Comparison of ENCODE assay signal across 21 cellular contexts in genomic region chr6:69825904-69826303, GRCh38. TPM values are rescaled to one million over a fixed set of nuclear protein-coding genes. Genes with fewer than 3 reads are reported as not detected.
DNase-seq lines count a peak whose midpoint lies in the region; ATAC-seq and TF ChIP-seq lines count a peak whose summit lies in the region.
"Had no signal": no experiment of that assay in that cellular context is flagged by ENCODE, and none has a peak within 500 bp of the region (broad histone marks: within the 10 kb centered on the region; RNA-seq: fewer than 3 reads in every experiment).

No MANE protein-coding gene starts in this region.

- H3K36me3 ChIP-seq in Caco-2 (ENCODE audit: control insufficient read depth, insufficient read depth, low read length) (no peaks in the 10 kb centered on the region), OCI-LY1 (ENCODE audit: insufficient read depth, low read length) (no peaks in the 10 kb centered on the region), mesendoderm (ENCODE audit: control insufficient read depth, insufficient read depth, low read length) (no peaks in the 10 kb centered on the region)
- H3K36me3 ChIP-seq: suprapubic skin had no signal

- TF ChIP-seq CTCF in Caco-2 (IDR thresholded peaks at IDR 0.05; ENCODE audit: insufficient read depth in 1 of 2, low read depth in 1 of 2, low read length in 1 of 2, severe bottlenecking in 1 of 2, unreplicated experiment in 1 of 2), result no peak
- no peak for TF ChIP-seq CTCF in OCI-LY1 (IDR thresholded peaks at IDR 0.05; ENCODE audit: low read length)
- no peak for TF ChIP-seq CTCF in epithelial cell of esophagus (IDR thresholded peaks at IDR 0.05; ENCODE audit: insufficient read depth, low read depth, low read length, missing control alignments)

- H3K4ac ChIP-seq in mesendoderm (ENCODE audit: low read depth, low read length), result no peak overlapping the region

- no peaks in the 10 kb centered on the region for H3K27me3 Mint-ChIP-seq in Caco-2 (ENCODE audit: insufficient read depth, unreplicated experiment)

- H2BK15ac ChIP-seq in mesendoderm (replicated peaks; ENCODE audit: low read depth), result no peak overlapping the region

- H3K27ac ChIP-seq in OCI-LY1 (ENCODE audit: low read depth, low read length, poor library complexity, severe bottlenecking) (no peak overlapping the region), mesendoderm (ENCODE audit: low read depth, low read length) (no peak overlapping the region)
- H3K27ac ChIP-seq: suprapubic skin had no signal

- no peaks in the 10 kb centered on the region for H3K79me2 ChIP-seq in OCI-LY1 (ENCODE audit: insufficient read depth, low read length)
- no peaks in the 10 kb centered on the region for H3K79me2 ChIP-seq in mesendoderm (ENCODE audit: control insufficient read depth, insufficient read depth, low read length)

- H2BK120ac ChIP-seq in mesendoderm (ENCODE audit: low read depth, low read length), result no peak overlapping the region

- H3F3A ChIP-seq in OCI-LY1 (ENCODE audit: insufficient read depth, low read length), result no peaks in the 10 kb centered on the region

- H3K56ac ChIP-seq in mesendoderm (ENCODE audit: low read length), result no peak overlapping the region

- no peaks in the 10 kb centered on the region for H3K4me1 Mint-ChIP-seq in Caco-2 (ENCODE audit: low read depth, unreplicated experiment)

- H3K79me1 ChIP-seq in mesendoderm (ENCODE audit: low read length), result no peaks in the 10 kb centered on the region

- no peak overlapping the region for H2BK5ac ChIP-seq in mesendoderm (ENCODE audit: low read length)

- H2AFZ ChIP-seq in OCI-LY1 (ENCODE audit: low read length), result peak overlapping the region; percentile 34; the same call in 1 of the 2 replicates

- H4K5ac ChIP-seq in mesendoderm (ENCODE audit: low read length), result no peak overlapping the region

- H3K18ac ChIP-seq in mesendoderm (ENCODE audit: low read length), result peak overlapping the region; percentile 84

- H3K9me3 Mint-ChIP-seq in Caco-2 (ENCODE audit: unreplicated experiment), result no peaks in the 10 kb centered on the region
- H3K9me3 Mint-ChIP-seq: T-helper 2 cell treated with Interferon-gamma antibody and Interleukin-4, amounts not matched to agents 5 μg/mL and 100 μg/mL, for 36 hours had no signal

- CTCF ChIA-PET in Caco-2 (lab: Charles Lee), result no interaction called here

- no CpG with 5 or more reads among the region's 1 CpG for WGBS in mesendoderm (ENCODE audit: extremely low coverage, insufficient coverage, low lambda C conversion rate)

- no peak overlapping the region for H4K8ac ChIP-seq in mesendoderm (ENCODE audit: low read depth, low read length)

- no peak overlapping the region for H3K4me2 ChIP-seq in OCI-LY1 (ENCODE audit: low read length)
- no peak overlapping the region for H3K4me2 ChIP-seq in mesendoderm (ENCODE audit: low read length)

- H3K4me3 ChIP-seq in Caco-2 (ENCODE audit: low read depth, low read length) (no peak overlapping the region), OCI-LY1 (ENCODE audit: low read depth, low read length, poor library complexity, severe bottlenecking) (no peak overlapping the region), epithelial cell of esophagus (ENCODE audit: low read length) (no peak overlapping the region), mesendoderm (ENCODE audit: low read length) (no peak overlapping the region)
- H3K4me3 ChIP-seq: suprapubic skin had no signal

- H3K9ac ChIP-seq in OCI-LY1 (ENCODE audit: low read length) (no peak overlapping the region), mesendoderm (ENCODE audit: low read length) (no peak overlapping the region)

- POLR2A ChIA-PET in Caco-2 (lab: Charles Lee), result no interaction called here

- H3K4me1 ChIP-seq in Caco-2, result peaks cover 4% of the 10 kb centered on the region; the same call in 1 of the 2 replicates
- H3K4me1 ChIP-seq in OCI-LY1 (ENCODE audit: insufficient read depth, low read length, severe bottlenecking), result no peaks in the 10 kb centered on the region
- no peaks in the 10 kb centered on the region for H3K4me1 ChIP-seq in mesendoderm (ENCODE audit: control insufficient read depth, low read depth, low read length)
- H3K4me1 ChIP-seq: suprapubic skin had no signal

- no TSS peak for BruUV-seq in Caco-2 (replicated peaks; lab: Mats Ljungman, UMichigan)

- H3K23ac ChIP-seq in mesendoderm (ENCODE audit: low read length), result no peak overlapping the region

- intact Hi-C loops in Caco-2 (cut with micrococcal nuclease; ENCODE audit: unreplicated experiment), result loop anchor here (1.0 kb wide), 1 partner anchor 29 kb away; the partner anchor contains the start of gene LMBRD1

- no peak overlapping the region for H3K27ac Mint-ChIP-seq in Caco-2 (ENCODE audit: unreplicated experiment)
- H3K27ac Mint-ChIP-seq: T-helper 2 cell treated with Interferon-gamma antibody and Interleukin-4, amounts not matched to agents 5 μg/mL and 100 μg/mL, for 36 hours had no signal

- no peak overlapping the region for H2AK5ac ChIP-seq in mesendoderm (ENCODE audit: low read length)

- no peaks in the 10 kb centered on the region for H3K9me2 ChIP-seq in OCI-LY1 (ENCODE audit: low read depth, low read length)

- ATAC-seq in HG03139 (IDR thresholded peaks at IDR 0.05; ENCODE audit: unreplicated experiment) (no peak), HG02970 (IDR thresholded peaks at IDR 0.05; ENCODE audit: low FRiP score, unreplicated experiment) (no peak)
- ATAC-seq: esophagus mucosa had no signal

- no peaks in the 10 kb centered on the region for H3K36me3 Mint-ChIP-seq in Caco-2 (ENCODE audit: insufficient read depth, unreplicated experiment)

- peak in 1 of 2 experiments; percentile 33 for DNase-seq in Caco-2
- peak; percentile 18 for DNase-seq in epithelial cell of esophagus (ENCODE audit: low read depth)
- DNase-seq in mesendoderm, result no peak
- DNase-seq in central memory CD4-positive, alpha-beta T cell, result no peak
- no peak for DNase-seq in cerebellum (ENCODE audit: low spot score)
- DNase-seq: activated effector memory CD4-positive, alpha-beta T cell treated with Interleukin-2 at 50 U/mL for 16 hours; amygdala; dermis blood vessel endothelial cell; EL; hippocampal formation; kidney; midbrain; NCI-H1048; NCI-H526 treated with DMSO at 0.1 percent for 48 hours; stimulated activated CD4-positive, alpha-beta T cell treated with anti-CD3 and anti-CD28 coated beads, Interleukin-4, amount 100 ng/mL, for 24 hours had no signal

- no peaks in the 10 kb centered on the region for H3K27me3 ChIP-seq in Caco-2 (replicated peaks; ENCODE audit: control insufficient read depth, insufficient read depth, low read length)
- no peaks in the 10 kb centered on the region for H3K27me3 ChIP-seq in OCI-LY1 (ENCODE audit: insufficient read depth, low read length)
- no peaks in the 10 kb centered on the region for H3K27me3 ChIP-seq in mesendoderm (ENCODE audit: insufficient read depth, low read length, poor library complexity)
- H3K27me3 ChIP-seq: suprapubic skin had no signal

- peak overlapping the region; percentile 45 for H3K4me3 Mint-ChIP-seq in Caco-2 (ENCODE audit: unreplicated experiment)
- H3K4me3 Mint-ChIP-seq: T-helper 2 cell treated with Interferon-gamma antibody and Interleukin-4, amounts not matched to agents 5 μg/mL and 100 μg/mL, for 36 hours had no signal

- H3K9me3 ChIP-seq in Caco-2 (no peaks in the 10 kb centered on the region), OCI-LY1 (ENCODE audit: low read length) (no peaks in the 10 kb centered on the region; the same call in 1 of the 2 replicates)
- H3K9me3 ChIP-seq: suprapubic skin had no signal

- H4K20me1 ChIP-seq in OCI-LY1 (ENCODE audit: insufficient read depth, low read length), result no peaks in the 10 kb centered on the region

RNA-seq across cellular contexts. Expression of gene LMBRD1, which starts 29.1 kb away (rescaled TPM):
- total RNA-seq in Caco-2 (2022) (25.0 and 27.5 TPM in 2 replicates), cerebellum (56.3 TPM)
- polyA plus RNA-seq in mesendoderm (2013, experiment 1 of 2), result 18.1 TPM
- 17.5 TPM for polyA plus RNA-seq in mesendoderm (2013, experiment 2 of 2)

RNA-seq across cellular contexts. Expression of gene COL19A1, which starts 40.5 kb away (rescaled TPM):
- total RNA-seq in Caco-2 (2022), result not detected in 2 replicates
- 0.01 TPM for polyA plus RNA-seq in mesendoderm (2013, experiment 1 of 2)
- 0.04 TPM for polyA plus RNA-seq in mesendoderm (2013, experiment 2 of 2)
- 0.45 TPM for total RNA-seq in cerebellum
- total RNA-seq: dermis blood vessel endothelial cell had no signal
